In the genomic region with DNA sequence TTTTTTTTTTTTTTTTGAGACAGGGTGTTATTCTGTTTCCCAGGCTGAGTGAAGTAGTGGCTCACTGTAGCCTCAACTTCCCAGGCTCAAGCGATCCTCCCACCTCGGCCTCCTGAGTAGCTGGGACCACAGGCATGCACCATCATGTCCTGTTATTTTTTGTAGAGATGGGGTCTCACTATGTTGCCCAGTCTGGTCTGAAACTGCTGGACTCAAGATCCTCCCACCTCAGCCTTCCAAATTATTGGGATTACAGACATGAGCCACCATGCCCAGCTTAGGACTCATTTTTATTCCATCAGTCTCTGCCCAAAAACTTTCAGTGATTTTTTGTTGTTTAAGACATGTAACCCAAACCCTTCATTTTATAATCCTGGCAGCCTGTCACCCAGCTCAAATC, we compare ENCODE assay signal across 14 cellular contexts.
"Had no signal": no experiment of that assay in that cellular context is flagged by ENCODE, and none has a peak within 500 bp of the region (broad histone marks: within the 10 kb centered on the region; RNA-seq: fewer than 3 reads in every experiment).

No MANE protein-coding gene starts in this region.

- H3K36me3 ChIP-seq: spleen had no signal

- H3K9me3 Mint-ChIP-seq: activated naive CD4-positive, alpha-beta T cell treated with anti-CD3 and anti-CD28 coated beads, Interleukin-2, amount 50 U/mL, for 24 hours; stimulated activated naive B cell treated with anti-CD40 and anti-IgM and Interleukin-4, amounts not matched to agents 10 μg/mL and 1 μg/mL and 100 μg/mL, for 72 hours; T-helper 1 cell treated with Interleukin-12 subunit alpha and Interleukin-12 subunit beta and Interleukin-4 antibody, amounts not matched to agents 30 μg/mL and 1 μg/mL, for 36 hours had no signal

- H3K27me3 ChIP-seq: spleen had no signal

- ATAC-seq: SK-N-SH treated with all-trans-retinoic acid at 6 μM for 48 hours had no signal

- H3K4me3 ChIP-seq: spleen had no signal

- H3K27ac Mint-ChIP-seq: T-helper 1 cell treated with Interleukin-12 subunit alpha and Interleukin-12 subunit beta and Interleukin-4 antibody, amounts not matched to agents 30 μg/mL and 1 μg/mL, for 36 hours had no signal

- H3K4me1 ChIP-seq: parathyroid adenoma had no signal

- H3K27me3 Mint-ChIP-seq: activated naive CD4-positive, alpha-beta T cell treated with anti-CD3 and anti-CD28 coated beads, Interleukin-2, amount 50 U/mL, for 24 hours; brain; stimulated activated naive B cell treated with anti-CD40 and anti-IgM and Interleukin-4, amounts not matched to agents 10 μg/mL and 1 μg/mL and 100 μg/mL, for 72 hours had no signal

- H3K4me3 Mint-ChIP-seq: activated naive CD4-positive, alpha-beta T cell treated with anti-CD3 and anti-CD28 coated beads, Interleukin-2, amount 50 U/mL, for 24 hours; brain; stimulated activated naive B cell treated with anti-CD40 and anti-IgM and Interleukin-4, amounts not matched to agents 10 μg/mL and 1 μg/mL and 100 μg/mL, for 72 hours; T-helper 1 cell treated with Interleukin-12 subunit alpha and Interleukin-12 subunit beta and Interleukin-4 antibody, amounts not matched to agents 30 μg/mL and 1 μg/mL, for 36 hours had no signal

- H3K27ac ChIP-seq: parathyroid adenoma had no signal

- H3K36me3 Mint-ChIP-seq: activated naive CD4-positive, alpha-beta T cell treated with anti-CD3 and anti-CD28 coated beads, Interleukin-2, amount 50 U/mL, for 24 hours; brain; stimulated activated naive B cell treated with anti-CD40 and anti-IgM and Interleukin-4, amounts not matched to agents 10 μg/mL and 1 μg/mL and 100 μg/mL, for 72 hours had no signal

- DNase-seq: activated CD4-positive, alpha-beta T cell treated with anti-CD3 and anti-CD28 coated beads, Interleukin-2, amount 50 U/mL, for 1 hour; activated CD4-positive, CD25-positive, alpha-beta regulatory T cell; activated effector memory CD4-positive, alpha-beta T cell treated with Interleukin-2 at 50 U/mL for 16 hours; cerebellar nuclear complex; dermis blood vessel endothelial cell; left cardiac atrium; spleen; stimulated activated CD4-positive, alpha-beta T cell treated with anti-CD3 and anti-CD28 coated beads, Interleukin-2, amount 100 ng/mL, for 24 hours had no signal
